ENCODE assay signal across 8 cellular contexts in genomic region chr7:101251871-101252659, GRCh38. TPM values are rescaled to one million over a fixed set of nuclear protein-coding genes. Genes with fewer than 3 reads are reported as not detected.
DNase-seq lines count a peak whose midpoint lies in the region; ATAC-seq and TF ChIP-seq lines count a peak whose summit lies in the region.

No MANE protein-coding gene starts in this region.

- DNase-seq in BJ (ENCODE audit: low read depth): peak; percentile 81
- peak; percentile 92 for DNase-seq in GM19240 (ENCODE audit: insufficient read length, low spot score)
- DNase-seq in NCI-H524 (lab: John Stamatoyannopoulos, UW): peak; percentile 94 to 95
- DNase-seq in activated CD4-positive, alpha-beta T cell treated with anti-CD3 and anti-CD28 coated beads for 4 hours: peak; percentile 98 to 99
- peak; percentile 91 for DNase-seq in kidney epithelial cell (ENCODE audit: low read depth)
- peak; percentile 100 for DNase-seq in stimulated activated CD4-positive, alpha-beta T cell treated with anti-CD3 and anti-CD28 coated beads, Interleukin-15, amount 100 ng/mL, for 24 hours

- POLR2A ChIA-PET in BJ (lab: Charles Lee): no interaction called here

- ATAC-seq in HG03457 (IDR thresholded peaks at IDR 0.05; ENCODE audit: unreplicated experiment): peak; percentile 95

- no peak for TF ChIP-seq CTCF in BJ (IDR thresholded peaks at IDR 0.05; ENCODE audit: insufficient read depth, low read depth, low read length)
- no peak for TF ChIP-seq CTCF in kidney epithelial cell (IDR thresholded peaks at IDR 0.05; ENCODE audit: insufficient read depth, low read length, poor library complexity, severe bottlenecking)

- peak overlapping the region; percentile 100 for H3K4me3 ChIP-seq in BJ (ENCODE audit: low read depth, low read length)
- peak overlapping the region; percentile 97 for H3K4me3 ChIP-seq in kidney epithelial cell (ENCODE audit: low read depth, low read length)

- CTCF ChIA-PET in BJ (lab: Yijun Ruan, JAX): interaction anchor here (0.6 to 1.6 kb wide), 6 partner anchors 30 to 357 kb away, joined by 3 to 5 read pairs (median 3); no protein-coding TSS in a partner anchor

- H3K27ac ChIP-seq in cingulate gyrus (ENCODE audit: low read depth, low read length): peak overlapping the region; percentile 72

- H3K36me3 ChIP-seq in BJ (ENCODE audit: control insufficient read depth, insufficient read depth, low read length): peaks cover 3% of the 10 kb centered on the region; the same call in 1 of the 2 replicates
- no peaks in the 10 kb centered on the region for H3K36me3 ChIP-seq in kidney epithelial cell (ENCODE audit: control insufficient read depth, insufficient read depth, low read length)

- no peaks in the 10 kb centered on the region for H3K27me3 ChIP-seq in BJ (ENCODE audit: control insufficient read depth, insufficient read depth, low read length)
- no peaks in the 10 kb centered on the region for H3K27me3 ChIP-seq in kidney epithelial cell (ENCODE audit: control insufficient read depth, insufficient read depth, low read length)

RNA-seq across cellular contexts. Expression of gene FIS1, which starts 7.2 kb away (rescaled TPM):
- 276 and 329 TPM in 2 replicates for polyA plus RNA-seq in BJ (2011; rRNA removed)
- polyA minus RNA-seq in BJ (2011; rRNA and poly(A)+ RNA removed): 28.7 and 62.5 TPM in 2 replicates
- total RNA-seq in kidney epithelial cell: 203 and 231 TPM in 2 replicates

RNA-seq across cellular contexts. Expression of gene CLDN15, which starts 14.5 kb away (rescaled TPM):
- polyA plus RNA-seq in BJ (2011; rRNA removed): 2.7 and 3.7 TPM in 2 replicates
- 1.9 and 4.9 TPM in 2 replicates for polyA minus RNA-seq in BJ (2011; rRNA and poly(A)+ RNA removed)
- total RNA-seq in kidney epithelial cell: 4.8 and 10.3 TPM in 2 replicates

RNA-seq across cellular contexts. Expression of gene ZNHIT1, which starts 34.1 kb away (rescaled TPM):
- polyA plus RNA-seq in BJ (2011; rRNA removed): 49.2 and 53.0 TPM in 2 replicates
- polyA minus RNA-seq in BJ (2011; rRNA and poly(A)+ RNA removed): 27.2 and 39.0 TPM in 2 replicates
- total RNA-seq in kidney epithelial cell: 90.2 and 109 TPM in 2 replicates

RNA-seq across cellular contexts. Expression of gene PLOD3, which starts 34.7 kb away (rescaled TPM):
- 90.9 and 187 TPM in 2 replicates for polyA plus RNA-seq in BJ (2011; rRNA removed)
- polyA minus RNA-seq in BJ (2011; rRNA and poly(A)+ RNA removed): 62.3 and 74.7 TPM in 2 replicates
- total RNA-seq in kidney epithelial cell: 95.6 and 102 TPM in 2 replicates

RNA-seq across cellular contexts. Expression of gene MOGAT3, which starts 51.2 kb away (rescaled TPM):
- polyA plus RNA-seq in BJ (2011; rRNA removed): not detected in 2 replicates
- polyA minus RNA-seq in BJ (2011; rRNA and poly(A)+ RNA removed): not detected in 2 replicates
- total RNA-seq in kidney epithelial cell: not detected in 2 replicates

Comparison
In these comparisons a context has a peak if more than half of its experiments do, and no peak if none do; other contexts are left out.
1. Peak in every context shown above with its lines: DNase-seq, ATAC-seq, H3K4me3 ChIP-seq and H3K27ac ChIP-seq.